ENCODE assay signal across 9 cellular contexts in genomic region chr9:130240410-130241197, GRCh38. TPM values are rescaled to one million over a fixed set of nuclear protein-coding genes. Genes with fewer than 3 reads are reported as not detected.
DNase-seq lines count a peak whose midpoint lies in the region; ATAC-seq and TF ChIP-seq lines count a peak whose summit lies in the region.
"Had no signal": no experiment of that assay in that cellular context is flagged by ENCODE, and none has a peak within 500 bp of the region (broad histone marks: within the 10 kb centered on the region; RNA-seq: fewer than 3 reads in every experiment).

No MANE protein-coding gene starts in this region.

- peaks cover 8% of the 10 kb centered on the region for H3K27me3 Mint-ChIP-seq in neural progenitor cell (ENCODE audit: insufficient read depth, low read depth)

- no peaks in the 10 kb centered on the region for H3F3A ChIP-seq in neural progenitor cell (ENCODE audit: low read depth)

- TF ChIP-seq CTCF in HFF-Myc (IDR thresholded peaks at IDR 0.05; ENCODE audit: low read depth, low read length, missing control alignments): no peak
- TF ChIP-seq CTCF in WERI-Rb-1 (IDR thresholded peaks at IDR 0.05; ENCODE audit: low read depth, low read length): no peak
- no peak for TF ChIP-seq CTCF in fibroblast of pulmonary artery (IDR thresholded peaks at IDR 0.05; ENCODE audit: low read length, missing control alignments)
- TF ChIP-seq CTCF in neural progenitor cell (IDR thresholded peaks at IDR 0.05): no peak

- H3K4me2 ChIP-seq in neural progenitor cell: no peak overlapping the region

- H3K27ac Mint-ChIP-seq in neural progenitor cell: peak overlapping the region; percentile 91

- H3K9ac ChIP-seq in neural progenitor cell: no peak overlapping the region

- DNase-seq in DMS 273 (lab: John Stamatoyannopoulos, UW; ENCODE audit: unreplicated experiment): peak; percentile 86
- DNase-seq in HFF-Myc (ENCODE audit: extremely low read depth, low read depth): peak; percentile 32
- DNase-seq in NCI-H345 (lab: John Stamatoyannopoulos, UW): peak; percentile 83
- peak; percentile 66 for DNase-seq in WERI-Rb-1
- DNase-seq in fibroblast of pulmonary artery (ENCODE audit: low read depth): peak; percentile 77
- peak; percentile 77 for DNase-seq in neural progenitor cell (ENCODE audit: low spot score)

- no peaks in the 10 kb centered on the region for H3K36me3 Mint-ChIP-seq in neural progenitor cell

- peaks cover 25% of the 10 kb centered on the region for H3K4me1 Mint-ChIP-seq in neural progenitor cell

- no peaks in the 10 kb centered on the region for H3K9me3 Mint-ChIP-seq in neural progenitor cell

- H3K36me3 ChIP-seq in WERI-Rb-1 (peaks cover 21% of the 10 kb centered on the region), neural progenitor cell (no peaks in the 10 kb centered on the region)

- no peaks in the 10 kb centered on the region for H3K79me2 ChIP-seq in neural progenitor cell (ENCODE audit: low read depth)

- peak overlapping the region; percentile 48 for H2AFZ ChIP-seq in neural progenitor cell (replicated peaks)

- peaks cover 4% of the 10 kb centered on the region for H3K4me1 ChIP-seq in neural progenitor cell

- H4K20me1 ChIP-seq in neural progenitor cell (ENCODE audit: low read depth): no peaks in the 10 kb centered on the region

- no peak overlapping the region for H3K4me3 ChIP-seq in HFF-Myc (replicated peaks; ENCODE audit: low read depth, low read length)
- H3K4me3 ChIP-seq in WERI-Rb-1 (ENCODE audit: low read depth, low read length): no peak overlapping the region
- H3K4me3 ChIP-seq in fibroblast of pulmonary artery (replicated peaks; ENCODE audit: low read depth, low read length): no peak overlapping the region
- H3K4me3 ChIP-seq in neural progenitor cell: no peak overlapping the region

- no peak for ATAC-seq in GM19351 (IDR thresholded peaks at IDR 0.05; ENCODE audit: unreplicated experiment)
- no peak for ATAC-seq in GM21515 (IDR thresholded peaks at IDR 0.05; ENCODE audit: unreplicated experiment)

- H3K4me3 Mint-ChIP-seq in neural progenitor cell: no peak overlapping the region

- H3K9me3 ChIP-seq in WERI-Rb-1 (ENCODE audit: severe bottlenecking): no peaks in the 10 kb centered on the region
- no peaks in the 10 kb centered on the region for H3K9me3 ChIP-seq in neural progenitor cell (ENCODE audit: low read depth)

- H3K27ac ChIP-seq in WERI-Rb-1 (peak overlapping the region; percentile 13; the same call in 1 of the 2 replicates), neural progenitor cell (no peak overlapping the region)

- H3K27me3 ChIP-seq in WERI-Rb-1 (ENCODE audit: insufficient read depth, low read depth, severe bottlenecking) (no peaks in the 10 kb centered on the region), neural progenitor cell (no peaks in the 10 kb centered on the region)

RNA-seq across cellular contexts. Expression of gene HMCN2, which starts 25.0 kb away (rescaled TPM):
- 0.15 and 0.40 TPM in 2 replicates for total RNA-seq in neural progenitor cell (ENCODE audit: low replicate concordance)
- total RNA-seq: mononuclear cell had no signal

Comparison
In these comparisons a context has a peak if more than half of its experiments do, and no peak if none do; other contexts are left out.
1. DNase-seq: peak in every context shown above with its lines; median percentile 86 in DMS 273; 83 in NCI-H345; 77 in fibroblast of pulmonary artery; 77 in neural progenitor cell; 66 in WERI-Rb-1; 32 in HFF-Myc.